ENCODE assay signal across 9 cellular contexts in genomic region chr20:57619053-57619831, GRCh38.
DNase-seq lines count a peak whose midpoint lies in the region; ATAC-seq and TF ChIP-seq lines count a peak whose summit lies in the region.
"Had no signal": no experiment of that assay in that cellular context is flagged by ENCODE, and none has a peak within 500 bp of the region (broad histone marks: within the 10 kb centered on the region; RNA-seq: fewer than 3 reads in every experiment).

No MANE protein-coding gene starts in this region.

- peak overlapping the region in 18 of 21 experiments; percentile 14 to 89 (median 70) for H3K27ac ChIP-seq in skin epidermis

- peak overlapping the region; percentile 88 for H3K4me3 Mint-ChIP-seq in activated naive CD4-positive, alpha-beta T cell treated with anti-CD3 and anti-CD28 coated beads, Interleukin-2, amount 50 U/mL, for 24 hours

- H3K36me3 Mint-ChIP-seq in activated naive CD4-positive, alpha-beta T cell treated with anti-CD3 and anti-CD28 coated beads, Interleukin-2, amount 50 U/mL, for 24 hours, result peaks cover 5% of the 10 kb centered on the region

- peak overlapping the region in 6 of 7 experiments; percentile 12 to 28 (median 20) for H3K4me3 ChIP-seq in skin epidermis

- peak; percentile 71 for ATAC-seq in GM18870 (IDR thresholded peaks at IDR 0.05; ENCODE audit: unreplicated experiment)
- peak; percentile 71 for ATAC-seq in HG02885 (IDR thresholded peaks at IDR 0.05; ENCODE audit: poor library complexity, unreplicated experiment)
- ATAC-seq: Panc1 had no signal

- H3K4me1 Mint-ChIP-seq in activated naive CD4-positive, alpha-beta T cell treated with anti-CD3 and anti-CD28 coated beads, Interleukin-2, amount 50 U/mL, for 24 hours, result peaks cover 61% of the 10 kb centered on the region

- H3K27ac Mint-ChIP-seq in activated naive CD4-positive, alpha-beta T cell treated with anti-CD3 and anti-CD28 coated beads, Interleukin-2, amount 50 U/mL, for 24 hours, result peak overlapping the region; percentile 96

- no peaks in the 10 kb centered on the region for H3K9me3 Mint-ChIP-seq in activated naive CD4-positive, alpha-beta T cell treated with anti-CD3 and anti-CD28 coated beads, Interleukin-2, amount 50 U/mL, for 24 hours

- H3K27me3 Mint-ChIP-seq in activated naive CD4-positive, alpha-beta T cell treated with anti-CD3 and anti-CD28 coated beads, Interleukin-2, amount 50 U/mL, for 24 hours, result no peaks in the 10 kb centered on the region

- no peak for TF ChIP-seq POLR2A in erythroblast (IDR thresholded peaks at IDR 0.05; ENCODE audit: low read length)

- peak; percentile 69 for DNase-seq in OCI-M1 (lab: John Stamatoyannopoulos, UW)
- no peak for DNase-seq in erythroblast (lab: John Stamatoyannopoulos, UW)
- DNase-seq in cerebellar nuclear complex (lab: John Stamatoyannopoulos, UW), result no peak
- DNase-seq in NCI-H345 (lab: John Stamatoyannopoulos, UW), result no peak
